31 cellular contexts compared by ENCODE assay signal in genomic region chr12:131408036-131408365, GRCh38.
"Had no signal": no experiment of that assay in that cellular context is flagged by ENCODE, and none has a peak within 500 bp of the region (broad histone marks: within the 10 kb centered on the region; RNA-seq: fewer than 3 reads in every experiment).

No MANE protein-coding gene starts in this region.

- H3K27me3 ChIP-seq: adrenal gland, body of pancreas, brain microvascular endothelial cell had no signal

- H3K36me3 ChIP-seq: adrenal gland, brain microvascular endothelial cell, breast epithelium had no signal

- H3K4me3 ChIP-seq: adrenal gland, body of pancreas, breast epithelium had no signal

- H3K27ac ChIP-seq: adrenal gland, body of pancreas, brain microvascular endothelial cell, breast epithelium, VCaP had no signal

- H3K9me3 ChIP-seq: adrenal gland, body of pancreas, breast epithelium had no signal

- H3K4me1 ChIP-seq: adrenal gland, body of pancreas, breast epithelium had no signal

- DNase-seq: activated B cell treated with CpG ODN at 0.5 μM for 24 hours; activated CD4-positive, alpha-beta memory T cell treated with anti-CD3 and anti-CD28 coated beads for 36 hours; activated CD4-positive, alpha-beta T cell treated with anti-CD3 and anti-CD28 coated beads for 4 hours; activated CD4-positive, alpha-beta T cell treated with anti-CD3 and anti-CD28 coated beads, Interleukin-2, amount 10 ng/mL, durations not matched to agents 24 days and 14 days; activated CD4-positive, alpha-beta T cell treated with anti-CD3 and anti-CD28 coated beads, Interleukin-2, amount 50 U/mL, for 1 hour; activated CD4-positive, alpha-beta T cell treated with anti-CD3 and anti-CD28 coated beads, Interleukin-2, amount 50 U/mL, for 4 hours; activated CD4-positive, CD25-positive, alpha-beta regulatory T cell treated with anti-CD3 and anti-CD28 coated beads, Interleukin-2, amount 50 U/mL, for 72 hours; activated CD8-positive, alpha-beta memory T cell treated with anti-CD3 and anti-CD28 coated beads, Interleukin-2, amount 50 U/mL, for 4 hours; activated CD8-positive, alpha-beta T cell treated with anti-CD3 and anti-CD28 coated beads for 36 hours; activated effector memory CD4-positive, alpha-beta T cell treated with anti-CD3 and anti-CD28 coated beads, Interleukin-2, amount 50 U/mL, for 16 hours; activated gamma-delta T cell treated with Interleukin-2 at 50 U/mL for 16 hours; activated naive CD4-positive, alpha-beta T cell; activated naive CD4-positive, alpha-beta T cell treated with anti-CD3 and anti-CD28 coated beads for 36 hours; activated naive CD4-positive, alpha-beta T cell treated with anti-CD3 and anti-CD28 coated beads, Interleukin-2, amount 50 U/mL, for 16 hours; activated naive CD8-positive, alpha-beta T cell treated with anti-CD3 and anti-CD28 coated beads for 36 hours; activated T-cell treated with anti-CD3 and anti-CD28 coated beads for 4 hours; activated T-cell treated with anti-CD3 and anti-CD28 coated beads, Interleukin-2, amount 50 U/mL, for 1 hour; activated T-cell treated with anti-CD3 and anti-CD28 coated beads, Interleukin-2, amount 50 U/mL, for 4 hours; activated T-cell treated with anti-CD3 and anti-CD28 coated beads, Interleukin-2, amount 50 U/mL, for 72 hours; adrenal gland; amniotic stem cell; aorta; body of pancreas; brain microvascular endothelial cell; central memory CD4-positive, alpha-beta T cell; SW 1271; T-helper 1 cell; T-helper 2 cell; T-helper 9 cell had no signal
